Comparison of ENCODE assay signal across 7 cellular contexts in genomic region chr3:50272538-50272910, GRCh38. TPM values are rescaled to one million over a fixed set of nuclear protein-coding genes. Genes with fewer than 3 reads are reported as not detected.
"Had no signal": no experiment of that assay in that cellular context is flagged by ENCODE, and none has a peak within 500 bp of the region (broad histone marks: within the 10 kb centered on the region; RNA-seq: fewer than 3 reads in every experiment).

No MANE protein-coding gene starts in this region.

RNA-seq across cellular contexts. Expression of gene SEMA3B, which starts 3.6 kb away (rescaled TPM):
- polyA plus RNA-seq: naive thymus-derived CD4-positive, alpha-beta T cell had no signal

RNA-seq across cellular contexts. Expression of gene LSMEM2, which starts 6.4 kb away (rescaled TPM):
- total RNA-seq: activated CD4-positive, alpha-beta T cell treated with anti-CD3 and anti-CD28 coated beads, Interleukin-2, amount 10 ng/mL, durations not matched to agents 24 days and 14 days; activated CD8-positive, alpha-beta T cell treated with anti-CD3 and anti-CD28 coated beads, Interleukin-2, amount 10 ng/mL, durations not matched to agents 7 days and 5 days; activated naive CD4-positive, alpha-beta T cell treated with anti-CD3 and anti-CD28 coated beads, Interleukin-2, amount 50 U/mL, for 72 hours; left lobe of liver; naive thymus-derived CD4-positive, alpha-beta T cell; progenitor cell of endocrine pancreas; thyroid gland had no signal
